Comparison of ENCODE assay signal across 1 cellular context in genomic region chr17:45870342-45870974, GRCh38.
TF ChIP-seq lines count a peak whose summit lies in the region.

No MANE protein-coding gene starts in this region.

TF ChIP-seq in GM23338, 12 proteins besides CTCF, POLR2A, EP300 and RAD21 (continued from another document):
- TF ChIP-seq CREB1 (CRISPR knock-in tag; IDR thresholded peaks at IDR 0.05; ENCODE audit: low read depth) = no peak
